ENCODE assay signal across 2 cellular contexts in genomic region chr6:37585523-37585905, GRCh38.
TF ChIP-seq lines count a peak whose summit lies in the region.

No MANE protein-coding gene starts in this region.

TF ChIP-seq in SK-N-SH treated with all-trans-retinoic acid at 6 μM for 48 hours, 23 proteins besides CTCF, POLR2A, EP300 and RAD21 (continued from another document):
- no peak for TF ChIP-seq PPARA (CRISPR knock-in tag; IDR thresholded peaks at IDR 0.05; ENCODE audit: borderline replicate concordance)
- no peak for TF ChIP-seq OSR1 (CRISPR knock-in tag; IDR thresholded peaks at IDR 0.05)
- TF ChIP-seq ZNF70 (CRISPR knock-in tag; IDR thresholded peaks at IDR 0.05), result no peak

TF ChIP-seq in SK-N-SH, 30 proteins besides CTCF, POLR2A, EP300 and RAD21 (continued from another document):
- TF ChIP-seq, protein P1, sequence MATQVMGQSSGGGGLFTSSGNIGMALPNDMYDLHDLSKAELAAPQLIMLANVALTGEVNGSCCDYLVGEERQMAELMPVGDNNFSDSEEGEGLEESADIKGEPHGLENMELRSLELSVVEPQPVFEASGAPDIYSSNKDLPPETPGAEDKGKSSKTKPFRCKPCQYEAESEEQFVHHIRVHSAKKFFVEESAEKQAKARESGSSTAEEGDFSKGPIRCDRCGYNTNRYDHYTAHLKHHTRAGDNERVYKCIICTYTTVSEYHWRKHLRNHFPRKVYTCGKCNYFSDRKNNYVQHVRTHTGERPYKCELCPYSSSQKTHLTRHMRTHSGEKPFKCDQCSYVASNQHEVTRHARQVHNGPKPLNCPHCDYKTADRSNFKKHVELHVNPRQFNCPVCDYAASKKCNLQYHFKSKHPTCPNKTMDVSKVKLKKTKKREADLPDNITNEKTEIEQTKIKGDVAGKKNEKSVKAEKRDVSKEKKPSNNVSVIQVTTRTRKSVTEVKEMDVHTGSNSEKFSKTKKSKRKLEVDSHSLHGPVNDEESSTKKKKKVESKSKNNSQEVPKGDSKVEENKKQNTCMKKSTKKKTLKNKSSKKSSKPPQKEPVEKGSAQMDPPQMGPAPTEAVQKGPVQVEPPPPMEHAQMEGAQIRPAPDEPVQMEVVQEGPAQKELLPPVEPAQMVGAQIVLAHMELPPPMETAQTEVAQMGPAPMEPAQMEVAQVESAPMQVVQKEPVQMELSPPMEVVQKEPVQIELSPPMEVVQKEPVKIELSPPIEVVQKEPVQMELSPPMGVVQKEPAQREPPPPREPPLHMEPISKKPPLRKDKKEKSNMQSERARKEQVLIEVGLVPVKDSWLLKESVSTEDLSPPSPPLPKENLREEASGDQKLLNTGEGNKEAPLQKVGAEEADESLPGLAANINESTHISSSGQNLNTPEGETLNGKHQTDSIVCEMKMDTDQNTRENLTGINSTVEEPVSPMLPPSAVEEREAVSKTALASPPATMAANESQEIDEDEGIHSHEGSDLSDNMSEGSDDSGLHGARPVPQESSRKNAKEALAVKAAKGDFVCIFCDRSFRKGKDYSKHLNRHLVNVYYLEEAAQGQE (IDR thresholded peaks at IDR 0.05; ENCODE audit: low read depth, low read length), result no peak
